In genomic region chr2:26691881-26692813, GRCh38 we compare ENCODE assay signal across 8 cellular contexts. TPM values are rescaled to one million over a fixed set of nuclear protein-coding genes. Genes with fewer than 3 reads are reported as not detected.
DNase-seq lines count a peak whose midpoint lies in the region; ATAC-seq, FAIRE-seq and TF ChIP-seq lines count a peak whose summit lies in the region.

TSS of gene KCNK3 (plus strand) at chr2:26692722. CDS start at chr2:26692876, 154 bp downstream.

- FAIRE-seq in frontal cortex (lab: Jason Lieb, UNC): no peak

- no peak for TF ChIP-seq EP300 in upper lobe of left lung (IDR thresholded peaks at IDR 0.05)

- ATAC-seq in upper lobe of left lung (ENCODE audit: low FRiP score in 2 of 2) (peak; percentile 7 to 83), HG03460 (IDR thresholded peaks at IDR 0.05; ENCODE audit: unreplicated experiment) (no peak)

- peak within 1 kb of the TSS; percentile 62 for H3K4me2 ChIP-seq in osteoblast (ENCODE audit: insufficient read depth, low read length)

- no peak within 1 kb of the TSS for H3K27ac ChIP-seq in osteoblast (ENCODE audit: low read depth, low read length)
- H3K27ac ChIP-seq in upper lobe of left lung: peak within 1 kb of the TSS; percentile 56 to 80 (median 70)

- H3K4me3 ChIP-seq in osteoblast (ENCODE audit: insufficient read depth, low read length): peak within 1 kb of the TSS; percentile 51
- H3K4me3 ChIP-seq in upper lobe of left lung: peak within 1 kb of the TSS; percentile 29 to 50 (median 46)

- peaks cover 7% of the 10 kb centered on the region for H4K20me1 ChIP-seq in osteoblast (ENCODE audit: insufficient read depth, low read length)

- H3K36me3 ChIP-seq in osteoblast (ENCODE audit: insufficient read depth, low read length): no peaks in the 10 kb centered on the region
- H3K36me3 ChIP-seq in upper lobe of left lung: no peaks in the 10 kb centered on the region

- H2AFZ ChIP-seq in osteoblast (ENCODE audit: low read length): no peak within 1 kb of the TSS

- H3K9me3 ChIP-seq in osteoblast (ENCODE audit: low read depth, low read length) (no peaks in the 10 kb centered on the region), upper lobe of left lung (no peaks in the 10 kb centered on the region)

- H3K27me3 ChIP-seq in osteoblast (ENCODE audit: insufficient read depth, low read length) (peaks cover 62% of the 10 kb centered on the region), upper lobe of left lung (peaks cover 0 to 26% (median 12%) of the 10 kb centered on the region in 4 donors)

- no peaks in the 10 kb centered on the region for H3K79me2 ChIP-seq in osteoblast (ENCODE audit: insufficient read depth, low read length)

- H3K4me1 ChIP-seq in osteoblast (ENCODE audit: insufficient read depth, low read length) (peaks cover 19% of the 10 kb centered on the region), upper lobe of left lung (peaks cover 9 to 15% (median 12%) of the 10 kb centered on the region in 4 donors)

- TF ChIP-seq POLR2A in upper lobe of left lung (IDR thresholded peaks at IDR 0.05): no peak

- DNase-seq in GM10266 (ENCODE audit: extremely low spot score) (peak; percentile 63), NCI-H526 treated with DMSO at 0.1 percent for 48 hours (lab: John Stamatoyannopoulos, UW) (peak; percentile 66), frontal cortex (ENCODE audit: low spot score in 2 of 2) (peak; percentile 77 to 78), osteoblast (ENCODE audit: insufficient read length, low spot score, missing footprints) (peak; percentile 97), upper lobe of left lung (peak; percentile 40 to 94), NOMO-1 (lab: John Stamatoyannopoulos, UW; ENCODE audit: unreplicated experiment in 2 of 2) (no peak)
- peak; percentile 21 for DNase-seq in activated effector memory CD4-positive, alpha-beta T cell treated with Interleukin-2 at 50 U/mL for 16 hours

- TF ChIP-seq CTCF in GM10266 (IDR thresholded peaks at IDR 0.05; ENCODE audit: control insufficient read depth, insufficient read depth, low read depth, missing control alignments): no peak
- TF ChIP-seq CTCF in osteoblast (IDR thresholded peaks at IDR 0.05; ENCODE audit: extremely low read depth, low read depth, low read length): no peak
- no peak for TF ChIP-seq CTCF in upper lobe of left lung (IDR thresholded peaks at IDR 0.05)

- WGBS in upper lobe of left lung, 2 donors: 4 to 12% methylated on average over 17 to 22 of the region's 53 CpGs

RNA-seq across cellular contexts. Expression of gene KCNK3, which starts in this region (rescaled TPM):
- total RNA-seq in frontal cortex (4.1 TPM), osteoblast (not detected in 2 replicates), upper lobe of left lung (10 to 100 TPM in 4 of 6 donors, 1 to 10 TPM in 2; 3.0 to 36.1 (median 17.5) TPM)

Comparison
In these comparisons a context has a peak if more than half of its experiments do, and no peak if none do; other contexts are left out.
1. Peak in DNase-seq, H3K4me3 ChIP-seq and H3K4me2 ChIP-seq in osteoblast; RNA of the gene not detected or under 1 TPM.
2. DNase-seq: peak in GM10266 (single experiment), NCI-H526 treated with DMSO at 0.1 percent for 48 hours (single experiment), activated effector memory CD4-positive, alpha-beta T cell treated with Interleukin-2 at 50 U/mL for 16 hours (single experiment), frontal cortex (2 of 2) and upper lobe of left lung (2 of 2); none in NOMO-1 (0 of 2).